Comparison of ENCODE assay signal across 33 cellular contexts in genomic region chr6:38116248-38116647, GRCh38.
"Had no signal": no experiment of that assay in that cellular context is flagged by ENCODE, and none has a peak within 500 bp of the region (broad histone marks: within the 10 kb centered on the region; RNA-seq: fewer than 3 reads in every experiment).

No MANE protein-coding gene starts in this region.

- H3K9me3 Mint-ChIP-seq: activated CD4-positive, alpha-beta memory T cell treated with anti-CD3 and anti-CD28 coated beads, Interleukin-2, amount 10 ng/mL, durations not matched to agents 7 days and 5 days; activated CD4-positive, alpha-beta T cell treated with anti-CD3 and anti-CD28 coated beads, Interleukin-2, amount 10 ng/mL, durations not matched to agents 7 days and 5 days; activated naive CD4-positive, alpha-beta T cell treated with anti-CD3 and anti-CD28 coated beads, Interleukin-2, amount 10 ng/mL, durations not matched to agents 7 days and 5 days; activated naive CD8-positive, alpha-beta T cell treated with anti-CD3 and anti-CD28 coated beads, Interleukin-2, amount 10 ng/mL, durations not matched to agents 7 days and 5 days; activated T-cell treated with anti-CD3 and anti-CD28 coated beads, Interleukin-2, amount 50 U/mL, for 24 hours; brain; dendritic cell treated with granulocyte-macrophage colony-stimulating factor and Interleukin-4, amounts not matched to agents 40 ng/mL and 50 ng/mL, for 4 days; immature natural killer cell; natural killer cell treated with Interleukin-12 subunit alpha and Interleukin-12 subunit beta and Interleukin-15 and Interleukin-18, amount 100 ng/mL, for 72 hours; stimulated activated effector memory CD8-positive, alpha-beta T cell treated with anti-CD3 and anti-CD28 coated beads, Interleukin-12 subunit alpha, Interleukin-12 subunit beta, amount 100 ng/mL, for 72 hours; stimulated activated naive CD8-positive, alpha-beta T cell treated with anti-CD3 and anti-CD28 coated beads, Interleukin-15, Interleukin-2, amounts not matched to agents 100 ng/mL and 50 ng/mL, for 24 hours; type B pancreatic cell had no signal

- H3K4me3 Mint-ChIP-seq: activated CD4-positive, alpha-beta memory T cell treated with anti-CD3 and anti-CD28 coated beads, Interleukin-2, amount 10 ng/mL, durations not matched to agents 7 days and 5 days; activated CD4-positive, alpha-beta T cell treated with anti-CD3 and anti-CD28 coated beads, Interleukin-2, amount 10 ng/mL, durations not matched to agents 7 days and 5 days; activated naive CD4-positive, alpha-beta T cell treated with anti-CD3 and anti-CD28 coated beads, Interleukin-2, amount 10 ng/mL, durations not matched to agents 7 days and 5 days; activated naive CD8-positive, alpha-beta T cell treated with anti-CD3 and anti-CD28 coated beads, Interleukin-2, amount 10 ng/mL, durations not matched to agents 7 days and 5 days; activated T-cell treated with anti-CD3 and anti-CD28 coated beads, Interleukin-2, amount 50 U/mL, for 24 hours; brain; dendritic cell treated with granulocyte-macrophage colony-stimulating factor and Interleukin-4, amounts not matched to agents 40 ng/mL and 50 ng/mL, for 4 days; immature natural killer cell; natural killer cell treated with Interleukin-12 subunit alpha and Interleukin-12 subunit beta and Interleukin-15 and Interleukin-18, amount 100 ng/mL, for 72 hours; stimulated activated effector memory CD8-positive, alpha-beta T cell treated with anti-CD3 and anti-CD28 coated beads, Interleukin-12 subunit alpha, Interleukin-12 subunit beta, amount 100 ng/mL, for 72 hours; stimulated activated naive CD8-positive, alpha-beta T cell treated with anti-CD3 and anti-CD28 coated beads, Interleukin-15, Interleukin-2, amounts not matched to agents 100 ng/mL and 50 ng/mL, for 24 hours; T-helper 17 cell; type B pancreatic cell had no signal

- H3K27me3 ChIP-seq: ascending aorta, left lung, uterus had no signal

- H3K27me3 Mint-ChIP-seq: activated CD4-positive, alpha-beta memory T cell treated with anti-CD3 and anti-CD28 coated beads, Interleukin-2, amount 10 ng/mL, durations not matched to agents 7 days and 5 days; activated CD4-positive, alpha-beta T cell treated with anti-CD3 and anti-CD28 coated beads, Interleukin-2, amount 10 ng/mL, durations not matched to agents 7 days and 5 days; activated naive CD4-positive, alpha-beta T cell treated with anti-CD3 and anti-CD28 coated beads, Interleukin-2, amount 10 ng/mL, durations not matched to agents 7 days and 5 days; activated naive CD8-positive, alpha-beta T cell treated with anti-CD3 and anti-CD28 coated beads, Interleukin-2, amount 10 ng/mL, durations not matched to agents 7 days and 5 days; activated T-cell treated with anti-CD3 and anti-CD28 coated beads, Interleukin-2, amount 50 U/mL, for 24 hours; dendritic cell treated with granulocyte-macrophage colony-stimulating factor and Interleukin-4, amounts not matched to agents 40 ng/mL and 50 ng/mL, for 4 days; natural killer cell treated with Interleukin-12 subunit alpha and Interleukin-12 subunit beta and Interleukin-15 and Interleukin-18, amount 100 ng/mL, for 72 hours; stimulated activated naive CD8-positive, alpha-beta T cell treated with anti-CD3 and anti-CD28 coated beads, Interleukin-15, Interleukin-2, amounts not matched to agents 100 ng/mL and 50 ng/mL, for 24 hours; T-helper 17 cell; type B pancreatic cell had no signal

- ATAC-seq: left lung; lower lobe of right lung; natural killer cell treated with Interleukin-12 subunit alpha and Interleukin-12 subunit beta and Interleukin-15 and Interleukin-18, amount 100 ng/mL, for 72 hours; sciatic nerve; stimulated activated effector memory CD8-positive, alpha-beta T cell treated with anti-CD3 and anti-CD28 coated beads, Interleukin-12 subunit alpha, Interleukin-12 subunit beta, amount 100 ng/mL, for 72 hours; T-helper 17 cell had no signal

- H3K9me3 ChIP-seq: ascending aorta, left lung, lower lobe of right lung, thoracic aorta, uterus had no signal

- H3K4me1 ChIP-seq: ascending aorta, left lung, uterus had no signal

- H3K27ac ChIP-seq: ascending aorta, left lung, lower lobe of right lung, skin epidermis, thoracic aorta, uterus, WERI-Rb-1 had no signal

- H3K36me3 Mint-ChIP-seq: natural killer cell treated with Interleukin-12 subunit alpha and Interleukin-12 subunit beta and Interleukin-15 and Interleukin-18, amount 100 ng/mL, for 72 hours had no signal

- H3K4me1 Mint-ChIP-seq: activated CD4-positive, alpha-beta T cell treated with anti-CD3 and anti-CD28 coated beads, Interleukin-2, amount 10 ng/mL, durations not matched to agents 7 days and 5 days; activated naive CD4-positive, alpha-beta T cell treated with anti-CD3 and anti-CD28 coated beads, Interleukin-2, amount 10 ng/mL, durations not matched to agents 7 days and 5 days had no signal

- H3K4me3 ChIP-seq: ascending aorta, left lung, lower lobe of right lung, skin epidermis, thoracic aorta, uterus had no signal

- DNase-seq: activated CD4-positive, alpha-beta memory T cell treated with anti-CD3 and anti-CD28 coated beads, Interleukin-2, amount 10 ng/mL, durations not matched to agents 7 days and 5 days; activated CD4-positive, alpha-beta T cell treated with anti-CD3 and anti-CD28 coated beads for 1 hour; activated CD4-positive, alpha-beta T cell treated with anti-CD3 and anti-CD28 coated beads, Interleukin-2, amount 10 ng/mL, durations not matched to agents 7 days and 5 days; activated CD8-positive, alpha-beta memory T cell treated with anti-CD3 and anti-CD28 coated beads, Interleukin-2, amount 50 U/mL, for 48 hours; activated gamma-delta T cell; activated naive CD4-positive, alpha-beta T cell treated with anti-CD3 and anti-CD28 coated beads, Interleukin-2, amount 10 ng/mL, durations not matched to agents 7 days and 5 days; activated naive CD8-positive, alpha-beta T cell treated with anti-CD3 and anti-CD28 coated beads, Interleukin-2, amount 10 ng/mL, durations not matched to agents 7 days and 5 days; activated T-cell treated with anti-CD3 and anti-CD28 coated beads, Interleukin-2, amount 50 U/mL, for 24 hours; caudate nucleus; erythroblast; head of caudate nucleus; hypothalamus; immature natural killer cell; left lung; lower lobe of right lung; mesendoderm; retina; stimulated activated CD4-positive, alpha-beta T cell treated with anti-CD3 and anti-CD28 coated beads, Interleukin-4, amount 100 ng/mL, for 24 hours; T-helper 17 cell; T1000; uterus; WERI-Rb-1 had no signal

- H3K36me3 ChIP-seq: thoracic aorta, uterus had no signal

- FAIRE-seq: endometrium had no signal

- H3K27ac Mint-ChIP-seq: activated CD4-positive, alpha-beta memory T cell treated with anti-CD3 and anti-CD28 coated beads, Interleukin-2, amount 10 ng/mL, durations not matched to agents 7 days and 5 days; activated CD4-positive, alpha-beta T cell treated with anti-CD3 and anti-CD28 coated beads, Interleukin-2, amount 10 ng/mL, durations not matched to agents 7 days and 5 days; activated naive CD4-positive, alpha-beta T cell treated with anti-CD3 and anti-CD28 coated beads, Interleukin-2, amount 10 ng/mL, durations not matched to agents 7 days and 5 days; activated naive CD8-positive, alpha-beta T cell treated with anti-CD3 and anti-CD28 coated beads, Interleukin-2, amount 10 ng/mL, durations not matched to agents 7 days and 5 days; activated T-cell treated with anti-CD3 and anti-CD28 coated beads, Interleukin-2, amount 50 U/mL, for 24 hours; brain; dendritic cell treated with granulocyte-macrophage colony-stimulating factor and Interleukin-4, amounts not matched to agents 40 ng/mL and 50 ng/mL, for 4 days; natural killer cell treated with Interleukin-12 subunit alpha and Interleukin-12 subunit beta and Interleukin-15 and Interleukin-18, amount 100 ng/mL, for 72 hours; stimulated activated naive CD8-positive, alpha-beta T cell treated with anti-CD3 and anti-CD28 coated beads, Interleukin-15, Interleukin-2, amounts not matched to agents 100 ng/mL and 50 ng/mL, for 24 hours; T-helper 17 cell; type B pancreatic cell had no signal
